ENCODE assay signal across 10 cellular contexts in the genomic region with DNA sequence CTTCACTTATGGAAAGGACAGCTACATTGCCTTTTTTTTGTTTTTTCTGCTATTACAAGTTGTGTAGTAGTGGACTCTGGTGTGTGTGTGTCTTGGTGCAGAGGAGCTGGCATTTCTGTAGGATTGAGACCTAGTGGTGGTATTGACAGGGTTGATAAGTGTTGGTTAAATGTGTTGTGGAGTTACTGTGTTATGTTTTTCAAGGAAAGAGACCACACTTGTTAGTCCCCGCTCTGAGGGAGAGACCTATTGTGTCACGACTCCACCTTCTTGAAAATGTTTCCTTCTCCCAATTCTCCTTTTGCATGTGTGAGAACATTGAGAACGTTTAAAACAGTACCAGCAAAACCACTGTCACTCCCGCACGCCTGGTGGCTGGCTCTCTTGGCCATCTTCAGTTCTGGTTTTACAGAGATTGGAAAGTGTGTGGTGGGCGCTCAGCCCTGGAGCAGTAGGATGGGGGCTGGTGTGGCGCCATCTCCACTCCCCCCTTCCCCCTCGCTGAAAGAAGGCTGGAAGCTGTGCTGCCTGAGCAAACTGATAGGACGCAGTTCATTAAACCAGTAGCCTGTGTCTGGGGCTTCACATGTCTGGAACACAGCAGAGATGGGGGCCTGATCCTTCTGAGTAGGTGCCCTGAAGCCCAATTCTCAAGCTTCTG. TPM values are rescaled to one million over a fixed set of nuclear protein-coding genes. Genes with fewer than 3 reads are reported as not detected.
DNase-seq lines count a peak whose midpoint lies in the region; ATAC-seq and TF ChIP-seq lines count a peak whose summit lies in the region.
"Had no signal": no experiment of that assay in that cellular context is flagged by ENCODE, and none has a peak within 500 bp of the region (broad histone marks: within the 10 kb centered on the region; RNA-seq: fewer than 3 reads in every experiment).

No MANE protein-coding gene starts in this region.

- H3K27me3 ChIP-seq in hepatocyte (no peaks in the 10 kb centered on the region), thymus (ENCODE audit: control insufficient read depth, insufficient read depth) (no peaks in the 10 kb centered on the region)

- H3K4me1 Mint-ChIP-seq in activated naive CD4-positive, alpha-beta T cell treated with anti-CD3 and anti-CD28 coated beads, Interleukin-2, amount 50 U/mL, for 24 hours: peaks cover 85% of the 10 kb centered on the region
- H3K4me1 Mint-ChIP-seq in T-cell (peaks cover 81 to 85% (median 84%) of the 10 kb centered on the region in 3 donors), mesothelial cell of epicardium (peaks cover 14% of the 10 kb centered on the region)

- ATAC-seq in T-cell (replicated peaks in 1 of 4): no peak
- no peak for ATAC-seq in HG03045 (IDR thresholded peaks at IDR 0.05; ENCODE audit: unreplicated experiment)

- no peak for TF ChIP-seq CTCF in hepatocyte (IDR thresholded peaks at IDR 0.05; ENCODE audit: poor library complexity)
- no peak for TF ChIP-seq CTCF in mesothelial cell of epicardium (IDR thresholded peaks at IDR 0.05; ENCODE audit: unreplicated experiment)

- no peak for DNase-seq in activated naive CD4-positive, alpha-beta T cell treated with anti-CD3 and anti-CD28 coated beads, Interleukin-2, amount 50 U/mL, for 16 hours
- DNase-seq in T-cell: no peak
- DNase-seq in hepatocyte (ENCODE audit: low spot score): no peak
- no peak for DNase-seq in mesothelial cell of epicardium (ENCODE audit: low spot score in 2 of 2, unreplicated experiment in 2 of 2)
- DNase-seq in effector CD4-positive, alpha-beta T cell: no peak
- DNase-seq: NCI-H1105 treated with DMSO at 0.1 percent for 48 hours, PC-9 had no signal

- peaks cover 84% of the 10 kb centered on the region for H3K79me2 ChIP-seq in hepatocyte

- H3K4me1 ChIP-seq in hepatocyte (ENCODE audit: insufficient read depth) (peaks cover 16% of the 10 kb centered on the region), thymus (ENCODE audit: control insufficient read depth, insufficient read depth, low read length) (peaks cover 69% of the 10 kb centered on the region)

- 82% methylated on average over 9 of the region's 9 CpGs for WGBS in hepatocyte (ENCODE audit: low lambda C conversion rate, missing lambda C conversion rate)
- WGBS in thymus: 60% methylated on average over 9 of the region's 9 CpGs

- H3K4me3 Mint-ChIP-seq in activated naive CD4-positive, alpha-beta T cell treated with anti-CD3 and anti-CD28 coated beads, Interleukin-2, amount 50 U/mL, for 24 hours: peak overlapping the region; percentile 74
- H3K4me3 Mint-ChIP-seq in T-cell (peak overlapping the region; percentile 94 to 99 (median 96)), mesothelial cell of epicardium (no peak overlapping the region)

- POLR2A ChIA-PET in T-cell (lab: Charles Lee): interaction anchor here in 1 of 2 donors (0.6 kb wide), 1 partner anchor 52 kb away, joined by 3 read pairs; no protein-coding TSS in a partner anchor

- H3K9me3 ChIP-seq in hepatocyte (ENCODE audit: low read depth) (no peaks in the 10 kb centered on the region), thymus (ENCODE audit: control insufficient read depth) (no peaks in the 10 kb centered on the region)

- CTCF ChIA-PET in T-cell (lab: Charles Lee): interaction anchor here (0.8 to 1.0 kb wide), 2 partner anchors 27 to 161 kb away, joined by 3 to 4 read pairs; no protein-coding TSS in a partner anchor

- H3K4me3 ChIP-seq in hepatocyte: no peak overlapping the region
- H3K4me3 ChIP-seq in thymus (ENCODE audit: low read length): peak overlapping the region; percentile 98
- H3K4me3 ChIP-seq: PC-9 had no signal

- H3K4me2 ChIP-seq in hepatocyte: peak overlapping the region; percentile 11
- H3K4me2 ChIP-seq: PC-9 had no signal

- peaks cover 81% of the 10 kb centered on the region for H4K20me1 ChIP-seq in hepatocyte (ENCODE audit: insufficient read depth, poor library complexity, severe bottlenecking)

- no peaks in the 10 kb centered on the region for H3K27me3 Mint-ChIP-seq in activated naive CD4-positive, alpha-beta T cell treated with anti-CD3 and anti-CD28 coated beads, Interleukin-2, amount 50 U/mL, for 24 hours
- H3K27me3 Mint-ChIP-seq in T-cell (no peaks in the 10 kb centered on the region), mesothelial cell of epicardium (ENCODE audit: low read depth) (no peaks in the 10 kb centered on the region)

- H3K27ac ChIP-seq in hepatocyte: no peak overlapping the region
- H3K27ac ChIP-seq in thymus (ENCODE audit: low read depth): peak overlapping the region; percentile 74
- H3K27ac ChIP-seq: PC-9 had no signal

- no peaks in the 10 kb centered on the region for H3K36me3 Mint-ChIP-seq in activated naive CD4-positive, alpha-beta T cell treated with anti-CD3 and anti-CD28 coated beads, Interleukin-2, amount 50 U/mL, for 24 hours
- peaks cover 22% of the 10 kb centered on the region for H3K36me3 Mint-ChIP-seq in T-cell
- H3K36me3 Mint-ChIP-seq in mesothelial cell of epicardium: no peaks in the 10 kb centered on the region

- H3K9me2 ChIP-seq in hepatocyte (replicated peaks; ENCODE audit: insufficient read depth): no peaks in the 10 kb centered on the region

- peak overlapping the region; percentile 76 for H3K27ac Mint-ChIP-seq in activated naive CD4-positive, alpha-beta T cell treated with anti-CD3 and anti-CD28 coated beads, Interleukin-2, amount 50 U/mL, for 24 hours
- H3K27ac Mint-ChIP-seq in T-cell (peak overlapping the region; percentile 94 to 99), mesothelial cell of epicardium (no peak overlapping the region)

- no peaks in the 10 kb centered on the region for H3K9me3 Mint-ChIP-seq in activated naive CD4-positive, alpha-beta T cell treated with anti-CD3 and anti-CD28 coated beads, Interleukin-2, amount 50 U/mL, for 24 hours
- H3K9me3 Mint-ChIP-seq in T-cell (no peaks in the 10 kb centered on the region), mesothelial cell of epicardium (no peaks in the 10 kb centered on the region)

- H2AFZ ChIP-seq in hepatocyte: no peak overlapping the region
- H2AFZ ChIP-seq: PC-9 had no signal

- H3K36me3 ChIP-seq in hepatocyte (replicated peaks; ENCODE audit: insufficient read depth, low read depth) (no peaks in the 10 kb centered on the region), thymus (ENCODE audit: control insufficient read depth, insufficient read depth) (peaks cover 48% of the 10 kb centered on the region)

RNA-seq across cellular contexts. Expression of gene KLF13, which starts 5.5 kb away (rescaled TPM):
- total RNA-seq in T-cell (100 to 1,000 TPM; 218 to 327 (median 288) TPM), hepatocyte (35.4 and 51.2 TPM in 2 replicates), mesothelial cell of epicardium (26.9 to 29.5 TPM (median 28.1 TPM) in 3 replicates)
- polyA plus RNA-seq in hepatocyte (27.3 and 32.7 TPM in 2 replicates), thymus (107 TPM)
